Comparison of ENCODE assay signal across 18 cellular contexts in the genomic region with DNA sequence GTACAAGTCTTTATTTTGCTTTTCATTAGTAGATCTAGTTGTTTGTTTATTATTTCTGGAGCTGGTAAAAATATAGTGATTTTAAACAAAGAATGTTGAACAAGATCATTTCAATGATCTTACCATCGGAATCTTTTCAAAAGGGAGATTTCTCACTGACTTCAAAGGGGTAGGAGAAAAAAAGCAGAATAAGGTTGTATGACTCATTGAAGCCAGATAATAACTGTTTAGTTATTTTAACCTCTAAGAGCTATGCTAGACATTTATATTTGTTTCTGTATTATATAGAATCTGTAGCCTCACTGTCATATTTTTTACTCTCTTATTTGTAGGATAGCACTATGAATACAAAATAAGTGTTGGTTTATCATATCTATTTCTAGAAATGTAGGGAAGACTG. TPM values are rescaled to one million over a fixed set of nuclear protein-coding genes. Genes with fewer than 3 reads are reported as not detected.
DNase-seq lines count a peak whose midpoint lies in the region; ATAC-seq and TF ChIP-seq lines count a peak whose summit lies in the region.
"Had no signal": no experiment of that assay in that cellular context is flagged by ENCODE, and none has a peak within 500 bp of the region (broad histone marks: within the 10 kb centered on the region; RNA-seq: fewer than 3 reads in every experiment).

No MANE protein-coding gene starts in this region.

- H3K4me2 ChIP-seq in DND-41 (ENCODE audit: insufficient read depth, low read length) (no peak overlapping the region), mammary epithelial cell (ENCODE audit: insufficient read depth, low read depth, low read length) (no peak overlapping the region)
- H3K4me2 ChIP-seq: A549 had no signal

- peaks cover 68% of the 10 kb centered on the region for H3K4me1 ChIP-seq in DND-41 (ENCODE audit: insufficient read depth, low read length)
- peaks cover 39 to 57% of the 10 kb centered on the region in 2 donors for H3K4me1 ChIP-seq in naive thymus-derived CD4-positive, alpha-beta T cell (ENCODE audit: control insufficient read depth in 2 of 2, insufficient read depth in 2 of 2, low read length in 2 of 2)
- H3K4me1 ChIP-seq in mammary epithelial cell (ENCODE audit: insufficient read depth, low read length): no peaks in the 10 kb centered on the region
- peaks cover 0 to 28% (median 4%) of the 10 kb centered on the region in 3 donors for H3K4me1 ChIP-seq in gastroesophageal sphincter
- H3K4me1 ChIP-seq: A549, right lobe of liver had no signal

- peaks cover 59% of the 10 kb centered on the region for H3K36me3 Mint-ChIP-seq in T-helper 2 cell treated with Interferon-gamma antibody and Interleukin-4, amounts not matched to agents 5 μg/mL and 100 μg/mL, for 36 hours (ENCODE audit: low read depth)
- H3K36me3 Mint-ChIP-seq in activated T-helper 17 cell treated with anti-CD3 and anti-CD28 coated beads, Interleukin-2, amount 50 U/mL, for 72 hours (ENCODE audit: low read depth): no peaks in the 10 kb centered on the region
- peaks cover 0 to 60% (median 18%) of the 10 kb centered on the region in 5 donors for H3K36me3 Mint-ChIP-seq in naive thymus-derived CD4-positive, alpha-beta T cell

- H3K4me3 Mint-ChIP-seq in T-helper 2 cell treated with Interferon-gamma antibody and Interleukin-4, amounts not matched to agents 5 μg/mL and 100 μg/mL, for 36 hours: peak overlapping the region; percentile 18
- H3K4me3 Mint-ChIP-seq in activated T-helper 17 cell treated with anti-CD3 and anti-CD28 coated beads, Interleukin-2, amount 50 U/mL, for 72 hours: peak overlapping the region; percentile 41
- H3K4me3 Mint-ChIP-seq in naive thymus-derived CD4-positive, alpha-beta T cell: peak overlapping the region in 9 of 10 donors; percentile 39 to 80 (median 58)
- H3K4me3 Mint-ChIP-seq: dendritic cell treated with granulocyte-macrophage colony-stimulating factor and Interleukin-4, amounts not matched to agents 40 ng/mL and 50 ng/mL, for 4 days had no signal

- H3K27me3 ChIP-seq in DND-41 (ENCODE audit: insufficient read depth, low read length, poor library complexity): no peaks in the 10 kb centered on the region
- H3K27me3 ChIP-seq in naive thymus-derived CD4-positive, alpha-beta T cell (ENCODE audit: control insufficient read depth in 2 of 2, insufficient read depth in 2 of 2, low read length in 2 of 2): no peaks in the 10 kb centered on the region
- H3K27me3 ChIP-seq in mammary epithelial cell (ENCODE audit: insufficient read depth, low read length): peaks cover 24% of the 10 kb centered on the region
- no peaks in the 10 kb centered on the region for H3K27me3 ChIP-seq in gastroesophageal sphincter
- H3K27me3 ChIP-seq: right lobe of liver had no signal

- H2AFZ ChIP-seq in DND-41 (ENCODE audit: low read depth, low read length) (no peak overlapping the region), mammary epithelial cell (ENCODE audit: low read depth, low read length) (no peak overlapping the region)

- peaks cover 37% of the 10 kb centered on the region for H3K79me2 ChIP-seq in DND-41 (ENCODE audit: insufficient read depth, low read length)
- H3K79me2 ChIP-seq in mammary epithelial cell (ENCODE audit: insufficient read depth, low read length): no peaks in the 10 kb centered on the region

- CTCF ChIA-PET in naive thymus-derived CD4-positive, alpha-beta T cell (lab: Charles Lee): interaction anchor here (1.2 to 4.0 kb wide), 6 partner anchors 9 to 273 kb away, joined by 3 to 14 read pairs (median 4); no protein-coding TSS in a partner anchor
- CTCF ChIA-PET in mammary epithelial cell (lab: Charles Lee; ENCODE audit: low non-redundant PET): no interaction called here

- H4K20me1 ChIP-seq in DND-41 (ENCODE audit: insufficient read depth, low read length) (no peaks in the 10 kb centered on the region), mammary epithelial cell (ENCODE audit: insufficient read depth, low read length) (no peaks in the 10 kb centered on the region)

- no peak for TF ChIP-seq POLR2A in gastroesophageal sphincter (IDR thresholded peaks at IDR 0.05)

- ATAC-seq in DND-41 (ENCODE audit: insufficient read depth, low read depth) (no peak), gastroesophageal sphincter (no peak)
- ATAC-seq in activated T-helper 17 cell treated with anti-CD3 and anti-CD28 coated beads, Interleukin-2, amount 50 U/mL, for 72 hours (replicated peaks): no peak
- ATAC-seq in naive thymus-derived CD4-positive, alpha-beta T cell: peak; percentile 60
- ATAC-seq: A549, esophagus mucosa, SK-N-SH treated with all-trans-retinoic acid at 6 μM for 48 hours had no signal

- H3K9me3 Mint-ChIP-seq in T-helper 2 cell treated with Interferon-gamma antibody and Interleukin-4, amounts not matched to agents 5 μg/mL and 100 μg/mL, for 36 hours: peaks cover 27% of the 10 kb centered on the region
- H3K9me3 Mint-ChIP-seq in activated T-helper 17 cell treated with anti-CD3 and anti-CD28 coated beads, Interleukin-2, amount 50 U/mL, for 72 hours: peaks cover 8% of the 10 kb centered on the region
- peaks cover 4 to 42% (median 13%) of the 10 kb centered on the region in 11 donors for H3K9me3 Mint-ChIP-seq in naive thymus-derived CD4-positive, alpha-beta T cell
- H3K9me3 Mint-ChIP-seq: dendritic cell treated with granulocyte-macrophage colony-stimulating factor and Interleukin-4, amounts not matched to agents 40 ng/mL and 50 ng/mL, for 4 days had no signal

- H3K9ac ChIP-seq in DND-41 (ENCODE audit: low read depth, low read length): no peak overlapping the region
- no peak overlapping the region for H3K9ac ChIP-seq in mammary epithelial cell (ENCODE audit: insufficient read depth, low read length)

- TF ChIP-seq EP300 in gastroesophageal sphincter (IDR thresholded peaks at IDR 0.05): no peak

- BruUV-seq in mammary epithelial cell (replicated peaks; lab: Mats Ljungman, UMichigan): no TSS peak

- WGBS in mammary epithelial cell (ENCODE audit: low coverage, missing lambda C conversion rate): 21% methylated on average over 1 of the region's 1 CpG
- 37 to 63% methylated on average over 1 of the region's 1 CpG for WGBS in gastroesophageal sphincter (ENCODE audit: low coverage in 1 of 2), 2 donors

- dilution Hi-C loops in mammary epithelial cell (cut with HindIII; ENCODE audit: low sequenced_read_pairs): no loop called here

- H3K27ac ChIP-seq in DND-41 (ENCODE audit: low read length) (peak overlapping the region; percentile 89), mammary epithelial cell (ENCODE audit: insufficient read depth, low read depth, low read length) (no peak overlapping the region), gastroesophageal sphincter (no peak overlapping the region)
- peak overlapping the region; percentile 39 for H3K27ac ChIP-seq in naive thymus-derived CD4-positive, alpha-beta T cell (ENCODE audit: low read depth, low read length)
- H3K27ac ChIP-seq: A549, right lobe of liver had no signal

- POLR2A ChIA-PET in naive thymus-derived CD4-positive, alpha-beta T cell (lab: Charles Lee): interaction anchor here (0.6 to 5.5 kb wide), 8 partner anchors 9 to 115 kb away, joined by 3 to 44 read pairs (median 6); a partner anchor contains a TSS

- no peak overlapping the region for H3K4me3 ChIP-seq in DND-41 (ENCODE audit: low read depth in 1 of 2, low read length in 2 of 2)
- H3K4me3 ChIP-seq in naive thymus-derived CD4-positive, alpha-beta T cell (ENCODE audit: low read length): no peak overlapping the region
- no peak overlapping the region for H3K4me3 ChIP-seq in mammary epithelial cell (replicated peaks in 1 of 3; ENCODE audit: insufficient read depth in 1 of 3, low read depth in 2 of 3, low read length in 3 of 3)
- no peak overlapping the region for H3K4me3 ChIP-seq in gastroesophageal sphincter
- H3K4me3 ChIP-seq: A549, right lobe of liver had no signal

- peak overlapping the region; percentile 29 for H3K27ac Mint-ChIP-seq in T-helper 2 cell treated with Interferon-gamma antibody and Interleukin-4, amounts not matched to agents 5 μg/mL and 100 μg/mL, for 36 hours
- peak overlapping the region; percentile 50 for H3K27ac Mint-ChIP-seq in activated T-helper 17 cell treated with anti-CD3 and anti-CD28 coated beads, Interleukin-2, amount 50 U/mL, for 72 hours
- H3K27ac Mint-ChIP-seq in naive thymus-derived CD4-positive, alpha-beta T cell: peak overlapping the region; percentile 75 to 97 (median 88)

- H3K9me3 ChIP-seq in DND-41 (ENCODE audit: insufficient read depth, low read length, severe bottlenecking): no peaks in the 10 kb centered on the region
- H3K9me3 ChIP-seq in naive thymus-derived CD4-positive, alpha-beta T cell (ENCODE audit: control insufficient read depth in 2 of 3, low read length in 3 of 3): no peaks in the 10 kb centered on the region
- no peaks in the 10 kb centered on the region for H3K9me3 ChIP-seq in mammary epithelial cell (replicated peaks; ENCODE audit: insufficient read depth, low read length)
- no peaks in the 10 kb centered on the region for H3K9me3 ChIP-seq in gastroesophageal sphincter
- H3K9me3 ChIP-seq: A549, right lobe of liver had no signal

- TF ChIP-seq CTCF in DND-41 (IDR thresholded peaks at IDR 0.05; ENCODE audit: borderline replicate concordance, extremely low read depth, low read length, poor library complexity, severe bottlenecking) (no peak), mammary epithelial cell (conservative IDR thresholded peaks at IDR 0.05 in 1 of 2, IDR thresholded peaks at IDR 0.05 in 1 of 2; ENCODE audit: extremely low read depth in 1 of 2, insufficient read depth in 1 of 2, low read depth in 1 of 2, low read length in 2 of 2) (no peak), gastroesophageal sphincter (IDR thresholded peaks at IDR 0.05) (no peak)

- H3K27me3 Mint-ChIP-seq in T-helper 2 cell treated with Interferon-gamma antibody and Interleukin-4, amounts not matched to agents 5 μg/mL and 100 μg/mL, for 36 hours (ENCODE audit: low read depth): no peaks in the 10 kb centered on the region
- no peaks in the 10 kb centered on the region for H3K27me3 Mint-ChIP-seq in activated T-helper 17 cell treated with anti-CD3 and anti-CD28 coated beads, Interleukin-2, amount 50 U/mL, for 72 hours
- H3K27me3 Mint-ChIP-seq in naive thymus-derived CD4-positive, alpha-beta T cell: no peaks in the 10 kb centered on the region
- H3K27me3 Mint-ChIP-seq: dendritic cell treated with granulocyte-macrophage colony-stimulating factor and Interleukin-4, amounts not matched to agents 40 ng/mL and 50 ng/mL, for 4 days had no signal

- H3K4me1 Mint-ChIP-seq in T-helper 2 cell treated with Interferon-gamma antibody and Interleukin-4, amounts not matched to agents 5 μg/mL and 100 μg/mL, for 36 hours (ENCODE audit: low read depth): peaks cover 54% of the 10 kb centered on the region
- H3K4me1 Mint-ChIP-seq in activated T-helper 17 cell treated with anti-CD3 and anti-CD28 coated beads, Interleukin-2, amount 50 U/mL, for 72 hours: peaks cover 47% of the 10 kb centered on the region
- peaks cover 39 to 72% (median 62%) of the 10 kb centered on the region in 7 donors for H3K4me1 Mint-ChIP-seq in naive thymus-derived CD4-positive, alpha-beta T cell

- in situ Hi-C loops in mammary epithelial cell (cut with MboI; ENCODE audit: low sequenced_read_pairs in 2 of 2): no loop called here

- DNase-seq in T-helper 2 cell treated with Interferon-gamma antibody and Interleukin-4, amounts not matched to agents 5 μg/mL and 100 μg/mL, for 36 hours (ENCODE audit: low spot score): no peak
- DNase-seq in T-helper 2 cell (no peak), DND-41 (no peak), mammary epithelial cell (no peak), GOT3 (lab: John Stamatoyannopoulos, UW) (no peak)
- DNase-seq in naive thymus-derived CD4-positive, alpha-beta T cell: peak in 2 of 9 donors; percentile 7 to 37
- DNase-seq: head of caudate nucleus; NCI-H2029; NCI-H526; right lobe of liver; stimulated activated CD4-positive, alpha-beta T cell treated with anti-CD3 and anti-CD28 coated beads, Interleukin-2, amount 100 ng/mL, for 48 hours had no signal

- H3K36me3 ChIP-seq in DND-41 (ENCODE audit: insufficient read depth, low read length) (no peaks in the 10 kb centered on the region; the same call in 1 of the 2 replicates), mammary epithelial cell (ENCODE audit: insufficient read depth, low read length) (no peaks in the 10 kb centered on the region), gastroesophageal sphincter (no peaks in the 10 kb centered on the region)
- no peaks in the 10 kb centered on the region for H3K36me3 ChIP-seq in naive thymus-derived CD4-positive, alpha-beta T cell (ENCODE audit: control insufficient read depth in 2 of 3, insufficient read depth in 3 of 3, low read length in 3 of 3)
- H3K36me3 ChIP-seq: right lobe of liver had no signal

- intact Hi-C loops in naive thymus-derived CD4-positive, alpha-beta T cell (cut with micrococcal nuclease): loop anchor here in 1 of 2 donors (5.0 kb wide), 1 partner anchor 437 kb away; a partner anchor contains a TSS
- intact Hi-C loops in mammary epithelial cell (cut with micrococcal nuclease): no loop called here

RNA-seq across cellular contexts. Expression of a gene that starts 8.0 kb away (rescaled TPM):
- 10 to 100 TPM; 23.0 to 25.5 TPM for total RNA-seq in activated T-helper 17 cell treated with anti-CD3 and anti-CD28 coated beads, Interleukin-2, amount 50 U/mL, for 72 hours
- total RNA-seq in naive thymus-derived CD4-positive, alpha-beta T cell: 100 to 1,000 TPM in 4 of 5 experiments, 10 to 100 TPM in 1; 79.6 to 268 (median 151) TPM
- polyA plus RNA-seq in naive thymus-derived CD4-positive, alpha-beta T cell: 10 to 100 TPM; 49.7 to 81.2 TPM
- total RNA-seq in mammary epithelial cell (not detected), gastroesophageal sphincter (10 to 100 TPM; 11.7 to 21.8 (median 17.9) TPM)
- polyA plus RNA-seq in mammary epithelial cell: 0.01 TPM
- polyA minus RNA-seq in mammary epithelial cell: not detected
- total RNA-seq: HT1080 had no signal

Comparison
In these comparisons a context has a peak if more than half of its experiments do, and no peak if none do; other contexts are left out.
1. H3K27ac Mint-ChIP-seq: peak in every context shown above with its lines; median percentile 88 in naive thymus-derived CD4-positive, alpha-beta T cell; 50 in activated T-helper 17 cell treated with anti-CD3 and anti-CD28 coated beads, Interleukin-2, amount 50 U/mL, for 72 hours; 29 in T-helper 2 cell treated with Interferon-gamma antibody and Interleukin-4, amounts not matched to agents 5 μg/mL and 100 μg/mL, for 36 hours.
2. H3K27ac ChIP-seq: peak in DND-41 (single experiment) and naive thymus-derived CD4-positive, alpha-beta T cell (single experiment); none in mammary epithelial cell (single experiment) and gastroesophageal sphincter (0 of 4).
3. RNA of a gene that starts 8.0 kb away (total RNA-seq): 79.6 to 268 TPM in naive thymus-derived CD4-positive, alpha-beta T cell, 23.0 to 25.5 TPM in activated T-helper 17 cell treated with anti-CD3 and anti-CD28 coated beads, Interleukin-2, amount 50 U/mL, for 72 hours and 11.7 to 21.8 TPM in gastroesophageal sphincter; not detected in mammary epithelial cell; every median in the first group is over 10 times any median in the second.
4. Peak in every context shown above with its lines, with median percentiles within 50 percentile points of each other: H3K4me3 Mint-ChIP-seq.